In the genomic region with DNA sequence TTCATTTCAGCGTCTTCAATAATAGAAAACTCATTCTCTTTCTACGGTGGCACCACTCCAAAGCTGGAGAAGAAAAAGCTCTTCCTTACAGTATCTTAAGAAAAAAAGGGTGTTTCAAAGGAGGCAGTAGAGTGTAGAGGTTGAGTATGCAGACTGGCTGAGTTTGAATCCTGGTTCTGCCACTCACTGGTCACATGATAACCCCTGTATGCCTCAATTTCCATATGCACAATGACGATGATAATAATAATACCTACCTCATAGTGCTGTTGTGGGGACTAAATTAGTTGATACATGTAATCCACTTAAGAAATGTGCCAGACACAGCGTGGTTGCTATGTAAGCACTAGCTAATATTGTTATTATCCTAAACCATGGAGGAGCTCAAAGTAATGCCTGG, we compare ENCODE assay signal across 8 cellular contexts. TPM values are rescaled to one million over a fixed set of nuclear protein-coding genes. Genes with fewer than 3 reads are reported as not detected.
DNase-seq lines count a peak whose midpoint lies in the region; ATAC-seq and TF ChIP-seq lines count a peak whose summit lies in the region.

No MANE protein-coding gene starts in this region.

- peak overlapping the region; percentile 99 for H3K4me3 Mint-ChIP-seq in activated naive CD4-positive, alpha-beta T cell treated with anti-CD3 and anti-CD28 coated beads, Interleukin-2, amount 50 U/mL, for 24 hours
- peak overlapping the region; percentile 96 for H3K4me3 Mint-ChIP-seq in activated naive CD8-positive, alpha-beta T cell treated with anti-CD3 and anti-CD28 coated beads for 36 hours
- peak overlapping the region; percentile 99 for H3K4me3 Mint-ChIP-seq in type B pancreatic cell

- no peak overlapping the region for H2BK120ac ChIP-seq in mesenchymal stem cell (ENCODE audit: low read depth, low read length)

- no peak overlapping the region for H2AFZ ChIP-seq in mesenchymal stem cell (ENCODE audit: low read depth, low read length)

- no peak overlapping the region for H3K4ac ChIP-seq in mesenchymal stem cell (ENCODE audit: low read depth in 1 of 2, low read length in 2 of 2)

- no peak overlapping the region for H3K14ac ChIP-seq in mesenchymal stem cell (ENCODE audit: low read length in 2 of 2)

- no peak overlapping the region for H4K8ac ChIP-seq in mesenchymal stem cell (ENCODE audit: low read length)

- no peak overlapping the region for H2BK15ac ChIP-seq in mesenchymal stem cell (ENCODE audit: low read depth, poor library complexity, severe bottlenecking)

- H3K18ac ChIP-seq in mesenchymal stem cell (ENCODE audit: low read depth in 1 of 2, low read length in 2 of 2), result no peak overlapping the region

- H3K27me3 ChIP-seq in mesenchymal stem cell (ENCODE audit: control insufficient read depth in 1 of 2, insufficient read depth in 1 of 2, low read length in 2 of 2), result no peaks in the 10 kb centered on the region

- H3K4me1 Mint-ChIP-seq in activated naive CD4-positive, alpha-beta T cell treated with anti-CD3 and anti-CD28 coated beads, Interleukin-2, amount 50 U/mL, for 24 hours, result peaks cover 54% of the 10 kb centered on the region
- peaks cover 49% of the 10 kb centered on the region for H3K4me1 Mint-ChIP-seq in activated naive CD8-positive, alpha-beta T cell treated with anti-CD3 and anti-CD28 coated beads for 36 hours
- H3K4me1 Mint-ChIP-seq in type B pancreatic cell (ENCODE audit: unreplicated experiment), result peaks cover 39% of the 10 kb centered on the region

- H3K36me3 Mint-ChIP-seq in activated naive CD4-positive, alpha-beta T cell treated with anti-CD3 and anti-CD28 coated beads, Interleukin-2, amount 50 U/mL, for 24 hours, result peaks cover 4% of the 10 kb centered on the region
- H3K36me3 Mint-ChIP-seq in activated naive CD8-positive, alpha-beta T cell treated with anti-CD3 and anti-CD28 coated beads for 36 hours, result peaks cover 44% of the 10 kb centered on the region
- H3K36me3 Mint-ChIP-seq in type B pancreatic cell, result peaks cover 4% of the 10 kb centered on the region

- H3K9me3 Mint-ChIP-seq in activated naive CD4-positive, alpha-beta T cell treated with anti-CD3 and anti-CD28 coated beads, Interleukin-2, amount 50 U/mL, for 24 hours, result no peaks in the 10 kb centered on the region
- no peaks in the 10 kb centered on the region for H3K9me3 Mint-ChIP-seq in activated naive CD8-positive, alpha-beta T cell treated with anti-CD3 and anti-CD28 coated beads for 36 hours
- H3K9me3 Mint-ChIP-seq in type B pancreatic cell, result no peaks in the 10 kb centered on the region

- H3K27me3 Mint-ChIP-seq in activated naive CD4-positive, alpha-beta T cell treated with anti-CD3 and anti-CD28 coated beads, Interleukin-2, amount 50 U/mL, for 24 hours, result no peaks in the 10 kb centered on the region
- H3K27me3 Mint-ChIP-seq in activated naive CD8-positive, alpha-beta T cell treated with anti-CD3 and anti-CD28 coated beads for 36 hours, result no peaks in the 10 kb centered on the region
- H3K27me3 Mint-ChIP-seq in type B pancreatic cell, result no peaks in the 10 kb centered on the region

- no peak for DNase-seq in activated naive CD4-positive, alpha-beta T cell treated with anti-CD3 and anti-CD28 coated beads, Interleukin-2, amount 50 U/mL, for 16 hours
- DNase-seq in activated naive CD8-positive, alpha-beta T cell treated with anti-CD3 and anti-CD28 coated beads for 36 hours, result no peak
- no peak for DNase-seq in mesenchymal stem cell
- no peak for DNase-seq in type B pancreatic cell (ENCODE audit: extremely low spot score, unreplicated experiment)
- DNase-seq in RKO (ENCODE audit: low spot score), result no peak

- no peak for TF ChIP-seq CTCF in type B pancreatic cell (conservative IDR thresholded peaks at IDR 0.05)

- H3K9ac ChIP-seq in mesenchymal stem cell (ENCODE audit: low read length), result peak overlapping the region; percentile 96

- peaks cover 0 to 2% of the 10 kb centered on the region in 2 experiments for H3K36me3 ChIP-seq in mesenchymal stem cell (ENCODE audit: control insufficient read depth in 1 of 2, insufficient read depth in 2 of 2, low read depth in 1 of 2, low read length in 2 of 2)

- WGBS in mesenchymal stem cell, result 96% methylated on average over 3 of the region's 4 CpGs

- H3K23ac ChIP-seq in mesenchymal stem cell (ENCODE audit: low read length in 2 of 2), result no peak overlapping the region

- H3K27ac Mint-ChIP-seq in activated naive CD4-positive, alpha-beta T cell treated with anti-CD3 and anti-CD28 coated beads, Interleukin-2, amount 50 U/mL, for 24 hours, result peak overlapping the region; percentile 97
- peak overlapping the region; percentile 99 for H3K27ac Mint-ChIP-seq in activated naive CD8-positive, alpha-beta T cell treated with anti-CD3 and anti-CD28 coated beads for 36 hours
- H3K27ac Mint-ChIP-seq in type B pancreatic cell, result peak overlapping the region; percentile 100

- peaks cover 7% of the 10 kb centered on the region for H3K4me1 ChIP-seq in mesenchymal stem cell (ENCODE audit: control insufficient read depth, insufficient read depth, low read depth, low read length)

- H3K4me2 ChIP-seq in mesenchymal stem cell (ENCODE audit: low read length, poor library complexity, severe bottlenecking), result no peak overlapping the region

- ATAC-seq in GM18907 (IDR thresholded peaks at IDR 0.05; ENCODE audit: unreplicated experiment) (no peak), HG02763 (IDR thresholded peaks at IDR 0.05; ENCODE audit: unreplicated experiment) (no peak)

- H2AK5ac ChIP-seq in mesenchymal stem cell (ENCODE audit: low read length, severe bottlenecking), result no peak overlapping the region

- peaks cover 3% of the 10 kb centered on the region for H3K79me1 ChIP-seq in mesenchymal stem cell (replicated peaks; ENCODE audit: low read length, poor library complexity, severe bottlenecking)

- no peak overlapping the region for H2BK12ac ChIP-seq in mesenchymal stem cell (ENCODE audit: low read length in 2 of 2)

- H3K27ac ChIP-seq in mesenchymal stem cell (ENCODE audit: low read length, poor library complexity, severe bottlenecking), result no peak overlapping the region

- no peak overlapping the region for H4K91ac ChIP-seq in mesenchymal stem cell (ENCODE audit: low read length)

- no peak overlapping the region for H2BK5ac ChIP-seq in mesenchymal stem cell (ENCODE audit: low read depth, low read length, poor library complexity, severe bottlenecking)

- peak overlapping the region in 1 of 2 experiments; percentile 93 for H3K4me3 ChIP-seq in mesenchymal stem cell (ENCODE audit: insufficient read depth in 1 of 2, low read depth in 1 of 2, low read length in 2 of 2)

- H3K9me3 ChIP-seq in mesenchymal stem cell (ENCODE audit: control insufficient read depth, low read length), result no peaks in the 10 kb centered on the region

RNA-seq across cellular contexts. Expression of a gene that starts 4.5 kb away (rescaled TPM):
- 100 to 1,000 TPM; 277 to 295 TPM for total RNA-seq in activated naive CD8-positive, alpha-beta T cell treated with anti-CD3 and anti-CD28 coated beads for 36 hours
- polyA plus RNA-seq in mesenchymal stem cell (2013, experiment 1 of 2), result 146 TPM
- polyA plus RNA-seq in mesenchymal stem cell (2013, experiment 2 of 2), result 155 TPM
- total RNA-seq in type B pancreatic cell (ENCODE audit: low replicate concordance), result 167 and 222 TPM in 2 replicates
